Comparison of ENCODE assay signal across 13 cellular contexts in the genomic region with DNA sequence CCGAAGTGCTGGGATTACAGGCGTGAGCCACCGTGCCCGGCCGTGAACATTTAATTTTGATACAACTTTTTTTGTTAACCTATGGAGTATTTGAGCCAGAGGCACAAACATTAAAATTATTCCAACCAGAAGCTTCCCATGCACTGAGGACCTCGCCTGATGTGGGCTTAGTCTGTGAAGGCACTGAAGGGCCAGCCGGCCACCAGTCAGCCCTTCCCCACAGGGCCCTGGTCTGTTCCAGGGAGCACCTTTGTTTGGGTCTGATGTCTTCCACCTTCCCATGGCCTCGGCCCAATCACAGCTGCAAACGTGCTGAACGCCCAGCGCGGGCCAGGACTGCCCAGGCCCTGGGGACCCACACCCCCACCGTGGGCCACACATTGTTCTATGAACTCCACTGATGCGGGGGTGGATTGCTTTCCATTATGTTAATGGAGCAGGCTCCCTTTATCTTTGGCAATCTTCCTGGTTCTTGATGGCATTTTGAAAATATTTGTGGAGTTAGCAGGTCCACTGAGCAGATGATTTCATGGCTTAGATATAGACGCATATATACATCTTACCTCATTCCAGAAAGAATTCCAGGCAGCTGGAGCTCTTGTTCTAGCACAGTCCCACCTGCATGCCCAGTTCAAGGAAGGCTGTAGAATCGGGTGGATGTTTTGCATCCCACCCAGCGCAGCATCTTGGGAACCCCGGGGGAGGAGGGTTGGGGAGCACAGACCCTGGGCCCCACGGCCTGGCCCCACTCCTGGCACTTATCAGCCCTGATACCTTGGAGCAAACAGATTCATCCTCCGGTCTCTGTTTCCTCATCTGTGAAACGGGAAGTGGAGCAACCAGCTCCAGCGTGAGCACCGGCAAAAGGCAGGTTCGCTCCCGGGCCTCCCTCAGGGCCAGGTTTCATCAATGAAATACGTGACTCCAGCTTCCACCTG. TPM values are rescaled to one million over a fixed set of nuclear protein-coding genes. Genes with fewer than 3 reads are reported as not detected.
DNase-seq lines count a peak whose midpoint lies in the region; ATAC-seq, FAIRE-seq and TF ChIP-seq lines count a peak whose summit lies in the region.
"Had no signal": no experiment of that assay in that cellular context is flagged by ENCODE, and none has a peak within 500 bp of the region (broad histone marks: within the 10 kb centered on the region; RNA-seq: fewer than 3 reads in every experiment).

No MANE protein-coding gene starts in this region.

- peaks cover 28% of the 10 kb centered on the region for H3K27me3 ChIP-seq in left ventricle myocardium inferior (ENCODE audit: low read depth)
- H3K27me3 ChIP-seq: testis had no signal

- no peaks in the 10 kb centered on the region for H3K36me3 ChIP-seq in left ventricle myocardium inferior

- ATAC-seq in Right ventricle myocardium superior (ENCODE audit: poor library complexity) (peak; percentile 26), GM19463 (IDR thresholded peaks at IDR 0.05; ENCODE audit: unreplicated experiment) (no peak)
- ATAC-seq: activated CD8-positive, alpha-beta T cell treated with anti-CD3 and anti-CD28 coated beads for 36 hours; activated naive CD8-positive, alpha-beta T cell treated with anti-CD3 and anti-CD28 coated beads, Interleukin-2, amount 50 U/mL, for 24 hours had no signal

- no peaks in the 10 kb centered on the region for H3K9me3 ChIP-seq in left ventricle myocardium inferior (replicated peaks)
- H3K9me3 ChIP-seq: testis had no signal

- no peak for DNase-seq in Right ventricle myocardium superior
- no peak for DNase-seq in left ventricle myocardium inferior
- DNase-seq in RCC 7860 (ENCODE audit: low spot score): peak; percentile 55
- DNase-seq in fibroblast of pulmonary artery (ENCODE audit: low read depth): peak; percentile 67
- peak; percentile 89 for DNase-seq in urothelium cell line (ENCODE audit: low spot score)
- no peak for DNase-seq in NCI-H146 (lab: John Stamatoyannopoulos, UW)
- DNase-seq in SW480 (ENCODE audit: low spot score): no peak
- DNase-seq: activated CD8-positive, alpha-beta T cell treated with anti-CD3 and anti-CD28 coated beads for 36 hours; activated naive CD8-positive, alpha-beta T cell treated with anti-CD3 and anti-CD28 coated beads, Interleukin-2, amount 50 U/mL, for 24 hours; NCI-H2107; posterior cingulate gyrus; testis had no signal

- H3K4me3 ChIP-seq in left ventricle myocardium inferior: no peak overlapping the region
- H3K4me3 ChIP-seq in fibroblast of pulmonary artery (replicated peaks; ENCODE audit: low read depth, low read length): no peak overlapping the region
- H3K4me3 ChIP-seq: testis had no signal

- no peak overlapping the region for H3K27ac ChIP-seq in left ventricle myocardium inferior (replicated peaks)
- H3K27ac ChIP-seq: testis had no signal

- intact Hi-C loops in Right ventricle myocardium superior (cut with DNase I) (no loop called here), left ventricle myocardium inferior (cut with micrococcal nuclease) (no loop called here)

- H3K4me1 ChIP-seq in left ventricle myocardium inferior: peaks cover 6% of the 10 kb centered on the region

- no peak for FAIRE-seq in RCC 7860 (lab: Jason Lieb, UNC)
- FAIRE-seq in urothelium cell line (lab: Jason Lieb, UNC): peak; percentile 48

- no peak for TF ChIP-seq CTCF in left ventricle myocardium inferior (IDR thresholded peaks at IDR 0.05; ENCODE audit: borderline replicate concordance)
- TF ChIP-seq CTCF in fibroblast of pulmonary artery (IDR thresholded peaks at IDR 0.05; ENCODE audit: low read length, missing control alignments): no peak

RNA-seq across cellular contexts. Expression of gene SPIRE2, which starts 14.5 kb away (rescaled TPM):
- total RNA-seq in Right ventricle myocardium superior: 1.2 TPM
- 1.2 TPM for total RNA-seq in left ventricle myocardium inferior

RNA-seq across cellular contexts. Expression of gene FANCA, which starts 26.3 kb away (rescaled TPM):
- total RNA-seq in Right ventricle myocardium superior (1.9 TPM), left ventricle myocardium inferior (2.4 TPM)

RNA-seq across cellular contexts. Expression of gene TCF25, which starts 30.7 kb away (rescaled TPM):
- total RNA-seq in Right ventricle myocardium superior (83.2 TPM), left ventricle myocardium inferior (82.6 TPM)

Comparison
In these comparisons a context has a peak if more than half of its experiments do, and no peak if none do; other contexts are left out.
1. DNase-seq: peak in RCC 7860 (single experiment), fibroblast of pulmonary artery (single experiment) and urothelium cell line (single experiment); none in Right ventricle myocardium superior (single experiment), left ventricle myocardium inferior (single experiment), NCI-H146 (single experiment) and SW480 (single experiment).